Comparison of ENCODE assay signal across 11 cellular contexts in genomic region chr19:17751912-17752273, GRCh38. TPM values are rescaled to one million over a fixed set of nuclear protein-coding genes. Genes with fewer than 3 reads are reported as not detected.
DNase-seq lines count a peak whose midpoint lies in the region; ATAC-seq and TF ChIP-seq lines count a peak whose summit lies in the region.
"Had no signal": no experiment of that assay in that cellular context is flagged by ENCODE, and none has a peak within 500 bp of the region (broad histone marks: within the 10 kb centered on the region; RNA-seq: fewer than 3 reads in every experiment).

No MANE protein-coding gene starts in this region.

- H3F3A ChIP-seq in OCI-LY1 (ENCODE audit: insufficient read depth, low read length): no peaks in the 10 kb centered on the region; the same call in 1 of the 2 replicates

- H4K20me1 ChIP-seq in OCI-LY1 (ENCODE audit: insufficient read depth, low read length): no peaks in the 10 kb centered on the region

- H2AFZ ChIP-seq in OCI-LY1 (ENCODE audit: low read length): no peak overlapping the region

- H3K36me3 ChIP-seq in OCI-LY1 (ENCODE audit: insufficient read depth, low read length): peaks cover 17% of the 10 kb centered on the region; the same call in 1 of the 2 replicates
- H3K36me3 ChIP-seq in heart left ventricle: no peaks in the 10 kb centered on the region
- H3K36me3 ChIP-seq: heart right ventricle had no signal

- H3K27ac ChIP-seq in OCI-LY1 (ENCODE audit: low read depth, low read length, poor library complexity, severe bottlenecking): peak overlapping the region; percentile 95
- H3K27ac ChIP-seq in dorsolateral prefrontal cortex: peak overlapping the region; percentile 21 to 100 (median 99)
- H3K27ac ChIP-seq in substantia nigra (ENCODE audit: low read depth, low read length, poor library complexity, severe bottlenecking): peak overlapping the region; percentile 99
- H3K27ac ChIP-seq in heart left ventricle: peak overlapping the region in 1 of 12 donors; percentile 68

- H3K9me2 ChIP-seq in OCI-LY1 (ENCODE audit: low read depth, low read length): no peaks in the 10 kb centered on the region

- H3K9me3 Mint-ChIP-seq in activated CD4-positive, alpha-beta T cell treated with anti-CD3 and anti-CD28 coated beads for 36 hours (ENCODE audit: low read depth): no peaks in the 10 kb centered on the region

- TF ChIP-seq CTCF in OCI-LY1 (IDR thresholded peaks at IDR 0.05; ENCODE audit: low read length): no peak
- TF ChIP-seq CTCF in dorsolateral prefrontal cortex (IDR thresholded peaks at IDR 0.05 in 54 of 56, conservative IDR thresholded peaks at IDR 0.05 in 2 of 56; ENCODE audit: low read depth in 1 of 56, partially characterized antibody in 56 of 56): no peak
- TF ChIP-seq CTCF in heart left ventricle (IDR thresholded peaks at IDR 0.05): no peak

- H3K27me3 Mint-ChIP-seq in activated CD4-positive, alpha-beta T cell treated with anti-CD3 and anti-CD28 coated beads for 36 hours: no peaks in the 10 kb centered on the region

- TF ChIP-seq POLR2A in heart left ventricle (IDR thresholded peaks at IDR 0.05): no peak

- WGBS in heart left ventricle, 4 donors: 73 to 83% (median 80%) methylated on average over 2 of the region's 2 CpGs

- no peaks in the 10 kb centered on the region for H3K9me3 ChIP-seq in OCI-LY1 (ENCODE audit: low read length)
- no peaks in the 10 kb centered on the region for H3K9me3 ChIP-seq in heart left ventricle
- H3K9me3 ChIP-seq: heart right ventricle had no signal

- no peak for DNase-seq in activated CD4-positive, alpha-beta T cell treated with anti-CD3 and anti-CD28 coated beads for 36 hours
- no peak for DNase-seq in activated CD4-positive, alpha-beta T cell treated with anti-CD3 and anti-CD28 coated beads, Interleukin-2, amount 50 U/mL, for 4 hours
- DNase-seq in dorsolateral prefrontal cortex (no peak), substantia nigra (lab: John Stamatoyannopoulos, UW) (peak in 2 of 49 donors; percentile 9 to 50), heart left ventricle (no peak), SHP77 (lab: John Stamatoyannopoulos, UW) (no peak)
- DNase-seq: midbrain had no signal

- 0 out of 2 replicates have a peak, but pooled peaks cover 13% of the 10 kb centered on the region for H3K79me2 ChIP-seq in OCI-LY1 (ENCODE audit: insufficient read depth, low read length)

- H3K4me1 Mint-ChIP-seq in activated CD4-positive, alpha-beta T cell treated with anti-CD3 and anti-CD28 coated beads for 36 hours: peaks cover 65% of the 10 kb centered on the region

- ATAC-seq in activated CD4-positive, alpha-beta T cell treated with anti-CD3 and anti-CD28 coated beads for 36 hours: no peak
- ATAC-seq in heart left ventricle (no peak), HG03378 (IDR thresholded peaks at IDR 0.05; ENCODE audit: unreplicated experiment) (no peak)
- ATAC-seq: SK-N-SH treated with all-trans-retinoic acid at 6 μM for 48 hours had no signal

- H3K4me1 ChIP-seq in OCI-LY1 (ENCODE audit: insufficient read depth, low read length, severe bottlenecking): peaks cover 88% of the 10 kb centered on the region
- peaks cover 0 to 61% (median 5%) of the 10 kb centered on the region in 12 donors for H3K4me1 ChIP-seq in heart left ventricle

- CTCF ChIA-PET in activated CD4-positive, alpha-beta T cell treated with anti-CD3 and anti-CD28 coated beads for 36 hours (lab: Charles Lee): interaction anchor here (1.1 to 1.6 kb wide), 3 partner anchors 10 to 52 kb away, joined by 3 to 4 read pairs (median 4); partner anchors contain the start of gene MAP1S

- H3K27me3 ChIP-seq in OCI-LY1 (ENCODE audit: insufficient read depth, low read length) (no peaks in the 10 kb centered on the region), dorsolateral prefrontal cortex (no peaks in the 10 kb centered on the region), heart left ventricle (no peaks in the 10 kb centered on the region)

- H3K4me3 Mint-ChIP-seq in activated CD4-positive, alpha-beta T cell treated with anti-CD3 and anti-CD28 coated beads for 36 hours: peak overlapping the region; percentile 76

- peak overlapping the region; percentile 82 for H3K9ac ChIP-seq in OCI-LY1 (ENCODE audit: low read length)

- POLR2A ChIA-PET in activated CD4-positive, alpha-beta T cell treated with anti-CD3 and anti-CD28 coated beads for 36 hours (lab: Charles Lee): interaction anchor here (1.1 kb wide), 1 partner anchor 11 kb away, joined by 5 read pairs; no protein-coding TSS in a partner anchor

- intact Hi-C loops in activated CD4-positive, alpha-beta T cell treated with anti-CD3 and anti-CD28 coated beads for 36 hours (cut with DNase I, micrococcal nuclease): loop anchor here in 1 of 2 experiments (1.0 kb wide), 2 partner anchors 33 to 103 kb away; partner anchors contain the start of gene MAP1S
- intact Hi-C loops in dorsolateral prefrontal cortex (cut with DNase I) (no loop called here), heart left ventricle (cut with DNase I) (no loop called here)

- H3K27ac Mint-ChIP-seq in activated CD4-positive, alpha-beta T cell treated with anti-CD3 and anti-CD28 coated beads for 36 hours: peak overlapping the region; percentile 87

- H3K4me3 ChIP-seq in OCI-LY1 (ENCODE audit: low read depth, low read length, poor library complexity, severe bottlenecking) (peak overlapping the region; percentile 77), dorsolateral prefrontal cortex (peak overlapping the region in 20 of 59 donors; percentile 1 to 96 (median 22)), heart left ventricle (peak overlapping the region in 2 of 12 donors; percentile 37 to 54)

- H3K36me3 Mint-ChIP-seq in activated CD4-positive, alpha-beta T cell treated with anti-CD3 and anti-CD28 coated beads for 36 hours (ENCODE audit: low read depth): peaks cover 30% of the 10 kb centered on the region

- H3K4me2 ChIP-seq in OCI-LY1 (ENCODE audit: low read length): peak overlapping the region; percentile 96

RNA-seq across cellular contexts. Expression of gene FCHO1, which starts 0.6 kb away (rescaled TPM):
- 10 to 100 TPM; 50.5 to 51.8 TPM for total RNA-seq in activated CD4-positive, alpha-beta T cell treated with anti-CD3 and anti-CD28 coated beads for 36 hours
- total RNA-seq in dorsolateral prefrontal cortex: 100 to 1,000 TPM in 21 of 120 experiments, 10 to 100 TPM in 99; 39.4 to 173 (median 76.8) TPM
- 1 to 10 TPM in 4 of 9 donors, under 1 TPM in 5; 0.29 to 3.3 (median 0.77) TPM for total RNA-seq in heart left ventricle
- under 1 TPM; 0.34 to 0.49 TPM for polyA plus RNA-seq in heart left ventricle

RNA-seq across cellular contexts. Expression of gene MAP1S, which starts 32.6 kb away (rescaled TPM):
- 10 to 100 TPM; 57.6 to 79.3 TPM for total RNA-seq in activated CD4-positive, alpha-beta T cell treated with anti-CD3 and anti-CD28 coated beads for 36 hours
- total RNA-seq in dorsolateral prefrontal cortex: 100 to 1,000 TPM in 116 of 120 experiments, 10 to 100 TPM in 4; 88.0 to 219 (median 156) TPM
- 10 to 100 TPM; 19.5 to 47.9 (median 24.1) TPM for total RNA-seq in heart left ventricle
- 10 to 100 TPM; 17.1 to 20.0 TPM for polyA plus RNA-seq in heart left ventricle

RNA-seq across cellular contexts. Expression of gene B3GNT3, which starts 43.0 kb away (rescaled TPM):
- total RNA-seq in activated CD4-positive, alpha-beta T cell treated with anti-CD3 and anti-CD28 coated beads for 36 hours: under 1 TPM; 0.75 to 0.95 TPM
- under 1 TPM in 2 of 120 experiments, not detected in 118; 0.56 to 0.67 TPM for total RNA-seq in dorsolateral prefrontal cortex
- not detected for total RNA-seq in heart left ventricle
- not detected for polyA plus RNA-seq in heart left ventricle
- total RNA-seq: heart right ventricle had no signal
- polyA plus RNA-seq: heart right ventricle had no signal

Comparison
In these comparisons a context has a peak if more than half of its experiments do, and no peak if none do; other contexts are left out.
1. RNA of gene FCHO1, which starts 0.6 kb away (total RNA-seq): 39.4 to 173 TPM in dorsolateral prefrontal cortex and 50.5 to 51.8 TPM in activated CD4-positive, alpha-beta T cell treated with anti-CD3 and anti-CD28 coated beads for 36 hours; 0.29 to 3.3 TPM in heart left ventricle; every median in the first group is over 4 times any median in the second.